8 cellular contexts compared by ENCODE assay signal in genomic region chr14:104735830-104736642, GRCh38. TPM values are rescaled to one million over a fixed set of nuclear protein-coding genes. Genes with fewer than 3 reads are reported as not detected.
A peak's percentile ranks its signal among the peaks of the same experiment; 100 is the strongest.
DNase-seq lines count a peak whose midpoint lies in the region; ATAC-seq, FAIRE-seq and TF ChIP-seq lines count a peak whose summit lies in the region.

No MANE protein-coding gene starts in this region.

- peaks cover 7 to 23% of the 10 kb centered on the region in 2 donors for H3K27me3 Mint-ChIP-seq in stimulated activated naive B cell treated with anti-CD40 and anti-IgM and Interleukin-4, amounts not matched to agents 10 μg/mL and 1 μg/mL and 100 μg/mL, for 72 hours
- no peaks in the 10 kb centered on the region for H3K27me3 Mint-ChIP-seq in endodermal cell (ENCODE audit: insufficient read depth)
- H3K27me3 Mint-ChIP-seq in mesothelial cell of epicardium (ENCODE audit: low read depth), result no peaks in the 10 kb centered on the region

- H3K4me1 ChIP-seq in left lung, result peaks cover 9 to 35% of the 10 kb centered on the region in 2 donors
- H3K4me1 ChIP-seq in endodermal cell (ENCODE audit: control insufficient read depth, insufficient read depth, low read length), result no peaks in the 10 kb centered on the region

- TF ChIP-seq CTCF in coronary artery (IDR thresholded peaks at IDR 0.05) (no peak), left lung (IDR thresholded peaks at IDR 0.05) (no peak), D721Med (IDR thresholded peaks at IDR 0.05; ENCODE audit: insufficient read depth, missing control alignments) (no peak), endodermal cell (conservative IDR thresholded peaks at IDR 0.05) (no peak), mesothelial cell of epicardium (IDR thresholded peaks at IDR 0.05; ENCODE audit: unreplicated experiment) (no peak)

- no peaks in the 10 kb centered on the region for H3K9me3 ChIP-seq in left lung
- H3K9me3 ChIP-seq in endodermal cell (ENCODE audit: control insufficient read depth, low read length), result no peaks in the 10 kb centered on the region

- H3K4me1 Mint-ChIP-seq in stimulated activated naive B cell treated with anti-CD40 and anti-IgM and Interleukin-4, amounts not matched to agents 10 μg/mL and 1 μg/mL and 100 μg/mL, for 72 hours, result peaks cover 2 to 11% of the 10 kb centered on the region in 2 donors
- H3K4me1 Mint-ChIP-seq in endodermal cell (no peaks in the 10 kb centered on the region), mesothelial cell of epicardium (no peaks in the 10 kb centered on the region)

- FAIRE-seq in D721Med (lab: Jason Lieb, UNC), result no peak

- WGBS in endodermal cell (ENCODE audit: insufficient coverage in 1 of 2, insufficient read length in 1 of 2), 2 experiments, result 91% methylated on average over 10 to 26 of the region's 26 CpGs

- H3K27ac Mint-ChIP-seq in stimulated activated naive B cell treated with anti-CD40 and anti-IgM and Interleukin-4, amounts not matched to agents 10 μg/mL and 1 μg/mL and 100 μg/mL, for 72 hours, result peak overlapping the region; percentile 42
- no peak overlapping the region for H3K27ac Mint-ChIP-seq in endodermal cell
- H3K27ac Mint-ChIP-seq in mesothelial cell of epicardium, result no peak overlapping the region

- H3K4me3 Mint-ChIP-seq in stimulated activated naive B cell treated with anti-CD40 and anti-IgM and Interleukin-4, amounts not matched to agents 10 μg/mL and 1 μg/mL and 100 μg/mL, for 72 hours, result no peak overlapping the region
- no peak overlapping the region for H3K4me3 Mint-ChIP-seq in endodermal cell
- H3K4me3 Mint-ChIP-seq in mesothelial cell of epicardium, result no peak overlapping the region

- peak; percentile 75 for ATAC-seq in left lung
- ATAC-seq in stimulated activated naive B cell treated with anti-CD40 and anti-IgM and Interleukin-4, amounts not matched to agents 10 μg/mL and 1 μg/mL and 100 μg/mL, for 72 hours (replicated peaks), result no peak

- H3K27me3 ChIP-seq in left lung, result no peaks in the 10 kb centered on the region
- H3K27me3 ChIP-seq in endodermal cell (ENCODE audit: control insufficient read depth, insufficient read depth, low read length, poor library complexity, severe bottlenecking), result no peaks in the 10 kb centered on the region

- in situ Hi-C loops in ACHN (cut with HindIII; ENCODE audit: low pct_ligation_motif_present, low pct_unique_long_range_greater_than_20kb, low sequenced_read_pairs), result no loop called here

- H3K9me3 Mint-ChIP-seq in stimulated activated naive B cell treated with anti-CD40 and anti-IgM and Interleukin-4, amounts not matched to agents 10 μg/mL and 1 μg/mL and 100 μg/mL, for 72 hours, result no peaks in the 10 kb centered on the region
- no peaks in the 10 kb centered on the region for H3K9me3 Mint-ChIP-seq in endodermal cell
- no peaks in the 10 kb centered on the region for H3K9me3 Mint-ChIP-seq in mesothelial cell of epicardium

- H3K27ac ChIP-seq in coronary artery (peak overlapping the region; percentile 80 to 94), left lung (peak overlapping the region; percentile 21 to 60), endodermal cell (ENCODE audit: low read depth, low read length) (no peak overlapping the region)

- no peaks in the 10 kb centered on the region for H3K36me3 Mint-ChIP-seq in stimulated activated naive B cell treated with anti-CD40 and anti-IgM and Interleukin-4, amounts not matched to agents 10 μg/mL and 1 μg/mL and 100 μg/mL, for 72 hours
- H3K36me3 Mint-ChIP-seq in endodermal cell (ENCODE audit: low read depth) (peaks cover 8% of the 10 kb centered on the region), mesothelial cell of epicardium (peaks cover 3% of the 10 kb centered on the region)

- DNase-seq in M059J (ENCODE audit: low read depth) (peak; percentile 65), coronary artery (ENCODE audit: low spot score) (peak; percentile 98), left lung (peak in 1 of 2 donors; percentile 82), D721Med (ENCODE audit: insufficient read length, low spot score) (no peak), ACHN (no peak), endodermal cell (no peak), mesothelial cell of epicardium (ENCODE audit: low spot score in 2 of 2, unreplicated experiment in 2 of 2) (no peak)
- DNase-seq in stimulated activated naive B cell treated with anti-CD40 and anti-IgM and Interleukin-4, amounts not matched to agents 10 μg/mL and 1 μg/mL and 100 μg/mL, for 72 hours, result no peak

- H3K36me3 ChIP-seq in left lung, result no peaks in the 10 kb centered on the region
- H3K36me3 ChIP-seq in endodermal cell (ENCODE audit: control insufficient read depth, insufficient read depth, low read length), result no peaks in the 10 kb centered on the region

- H3K4me3 ChIP-seq in coronary artery (peak overlapping the region; percentile 41), left lung (no peak overlapping the region), endodermal cell (ENCODE audit: low read length) (no peak overlapping the region)

- intact Hi-C loops in left lung (cut with DNase I), result no loop called here

- H3K9ac ChIP-seq in endodermal cell (ENCODE audit: extremely low read depth, low read length, poor library complexity, severe bottlenecking), result no peak overlapping the region

RNA-seq across cellular contexts. Expression of gene ADSS1, which starts 12.0 kb away (rescaled TPM):
- total RNA-seq in M059J (2014; rRNA removed; shearing (Covaris generic)), result 0.05 and 0.84 TPM in 2 replicates
- total RNA-seq in left lung (1 to 10 TPM; 5.2 to 5.3 TPM), endodermal cell (10 to 100 TPM; 15.8 to 31.0 TPM), mesothelial cell of epicardium (14.1 to 17.1 TPM (median 14.4 TPM) in 3 replicates)
- polyA plus RNA-seq in endodermal cell (2013, experiment 1 of 2), result 16.1 TPM
- 14.1 TPM for polyA plus RNA-seq in endodermal cell (2013, experiment 2 of 2)

RNA-seq across cellular contexts. Expression of gene SIVA1, which starts 16.9 kb away (rescaled TPM):
- 292 and 348 TPM in 2 replicates for total RNA-seq in M059J (2014; rRNA removed; shearing (Covaris generic))
- total RNA-seq in left lung (10 to 100 TPM; 59.2 to 69.5 TPM), endodermal cell (10 to 100 TPM; 82.5 to 87.3 TPM), mesothelial cell of epicardium (68.7 to 70.9 TPM (median 70.9 TPM) in 3 replicates)
- polyA plus RNA-seq in endodermal cell (2013, experiment 1 of 2), result 89.7 TPM
- polyA plus RNA-seq in endodermal cell (2013, experiment 2 of 2), result 92.2 TPM

RNA-seq across cellular contexts. Expression of gene INF2, which starts 46.6 kb away (rescaled TPM):
- 24.8 and 25.6 TPM in 2 replicates for total RNA-seq in M059J (2014; rRNA removed; shearing (Covaris generic))
- total RNA-seq in left lung (100 to 1,000 TPM; 111 to 120 TPM), endodermal cell (100 to 1,000 TPM in 1 of 2 donors, 10 to 100 TPM in 1; 99.7 to 114 TPM), mesothelial cell of epicardium (90.2 to 92.8 TPM (median 92.5 TPM) in 3 replicates)
- 35.2 TPM for polyA plus RNA-seq in endodermal cell (2013, experiment 1 of 2)
- 35.8 TPM for polyA plus RNA-seq in endodermal cell (2013, experiment 2 of 2)

RNA-seq across cellular contexts. Expression of gene AKT1, which starts 59.5 kb away (rescaled TPM):
- 81.6 and 134 TPM in 2 replicates for total RNA-seq in M059J (2014; rRNA removed; shearing (Covaris generic))
- total RNA-seq in left lung, result 100 to 1,000 TPM; 173 to 176 TPM
- 100 to 1,000 TPM; 133 to 152 TPM for total RNA-seq in endodermal cell
- polyA plus RNA-seq in endodermal cell (2013, experiment 1 of 2), result 103 TPM
- 95.5 TPM for polyA plus RNA-seq in endodermal cell (2013, experiment 2 of 2)
- 116 to 122 TPM (median 117 TPM) in 3 replicates for total RNA-seq in mesothelial cell of epicardium

Comparison
In these comparisons a context has a peak if more than half of its experiments do, and no peak if none do; other contexts are left out.
1. DNase-seq: peak in M059J (single experiment) and coronary artery (single experiment); none in stimulated activated naive B cell treated with anti-CD40 and anti-IgM and Interleukin-4, amounts not matched to agents 10 μg/mL and 1 μg/mL and 100 μg/mL, for 72 hours (single experiment), D721Med (single experiment), ACHN (single experiment), endodermal cell (single experiment) and mesothelial cell of epicardium (0 of 2).